12 cellular contexts compared by ENCODE assay signal in the genomic region with DNA sequence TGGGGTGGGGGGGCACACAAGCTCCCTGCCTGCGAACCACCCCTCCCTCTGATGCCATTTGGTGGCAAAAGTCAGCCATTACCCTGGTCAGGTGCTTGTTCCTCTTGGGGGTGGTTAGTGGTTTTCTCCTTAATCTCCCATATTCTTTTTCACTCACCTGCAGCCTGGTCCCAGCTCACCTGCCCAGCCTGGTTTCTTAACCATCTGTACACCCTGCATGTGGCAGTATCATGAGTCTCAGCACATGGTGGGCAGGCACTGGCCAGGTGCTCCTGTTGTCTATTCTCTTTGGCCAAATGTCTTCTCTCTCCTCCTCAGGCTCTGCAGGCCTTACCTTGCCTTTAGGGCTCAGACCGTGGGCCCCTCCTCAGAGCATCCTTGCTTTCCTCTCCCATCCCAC. TPM values are rescaled to one million over a fixed set of nuclear protein-coding genes. Genes with fewer than 3 reads are reported as not detected.
DNase-seq lines count a peak whose midpoint lies in the region; ATAC-seq and TF ChIP-seq lines count a peak whose summit lies in the region.
"Had no signal": no experiment of that assay in that cellular context is flagged by ENCODE, and none has a peak within 500 bp of the region (broad histone marks: within the 10 kb centered on the region; RNA-seq: fewer than 3 reads in every experiment).

No MANE protein-coding gene starts in this region.

- ATAC-seq in gastrocnemius medialis (no peak), GM19455 (IDR thresholded peaks at IDR 0.05; ENCODE audit: unreplicated experiment) (no peak)

- no peaks in the 10 kb centered on the region for H3K27me3 Mint-ChIP-seq in T-helper 2 cell treated with Interferon-gamma antibody and Interleukin-4, amounts not matched to agents 5 μg/mL and 100 μg/mL, for 36 hours (ENCODE audit: low read depth)

- no peak for TF ChIP-seq POLR2A in gastrocnemius medialis (IDR thresholded peaks at IDR 0.05)

- peaks cover 76% of the 10 kb centered on the region for H3K4me1 Mint-ChIP-seq in T-helper 2 cell treated with Interferon-gamma antibody and Interleukin-4, amounts not matched to agents 5 μg/mL and 100 μg/mL, for 36 hours (ENCODE audit: low read depth)

- H2AFZ ChIP-seq in PC-9, result no peak overlapping the region

- H3K27ac Mint-ChIP-seq in T-helper 2 cell treated with Interferon-gamma antibody and Interleukin-4, amounts not matched to agents 5 μg/mL and 100 μg/mL, for 36 hours, result peak overlapping the region; percentile 100
- H3K27ac Mint-ChIP-seq: mesothelial cell of epicardium had no signal

- peaks cover 50% of the 10 kb centered on the region for H3K79me2 ChIP-seq in PC-9 (ENCODE audit: low read depth)

- peaks cover 5% of the 10 kb centered on the region for H3K36me3 ChIP-seq in PC-9 (ENCODE audit: low read depth)
- peaks cover 0 to 6% of the 10 kb centered on the region in 2 donors for H3K36me3 ChIP-seq in duodenal mucosa (ENCODE audit: control insufficient read depth in 1 of 2, insufficient read depth in 2 of 2, low read length in 2 of 2)
- H3K36me3 ChIP-seq in gastrocnemius medialis, result no peaks in the 10 kb centered on the region
- no peaks in the 10 kb centered on the region for H3K36me3 ChIP-seq in WERI-Rb-1

- in situ Hi-C loops in gastrocnemius medialis (cut with MboI; ENCODE audit: low sequenced_read_pairs in 4 of 4), result no loop called here

- H4K20me1 ChIP-seq in PC-9 (ENCODE audit: insufficient read depth), result no peaks in the 10 kb centered on the region

- intact Hi-C loops in PC-9 (cut with micrococcal nuclease; ENCODE audit: unreplicated experiment), result no loop called here
- intact Hi-C loops in gastrocnemius medialis (cut with DNase I; ENCODE audit: low total_unique reads), result no loop called here

- POLR2A ChIA-PET in PC-9 (lab: Charles Lee; ENCODE audit: unreplicated experiment), result no interaction called here

- BruUV-seq in PC-9 (replicated peaks; lab: Mats Ljungman, UMichigan), result no TSS peak

- H3F3A ChIP-seq in PC-9 (ENCODE audit: insufficient read depth, low read depth), result peaks cover 78% of the 10 kb centered on the region

- H3K9me3 Mint-ChIP-seq in T-helper 2 cell treated with Interferon-gamma antibody and Interleukin-4, amounts not matched to agents 5 μg/mL and 100 μg/mL, for 36 hours, result no peaks in the 10 kb centered on the region
- H3K9me3 Mint-ChIP-seq: mesothelial cell of epicardium had no signal

- H3K27ac ChIP-seq in PC-9, result peak overlapping the region; percentile 96
- H3K27ac ChIP-seq in duodenal mucosa (ENCODE audit: low read depth, low read length), result peak overlapping the region; percentile 86
- peak overlapping the region; percentile 85 to 94 (median 92) for H3K27ac ChIP-seq in gastrocnemius medialis
- H3K27ac ChIP-seq in WERI-Rb-1, result no peak overlapping the region

- H3K4me1 ChIP-seq in PC-9 (replicated peaks; ENCODE audit: insufficient read depth) (peaks cover 81% of the 10 kb centered on the region), duodenal mucosa (ENCODE audit: control insufficient read depth in 1 of 2, insufficient read depth in 2 of 2, low read length in 2 of 2) (peaks cover 79 to 81% of the 10 kb centered on the region in 2 donors), gastrocnemius medialis (peaks cover 80 to 89% of the 10 kb centered on the region in 2 donors)

- no peak for DNase-seq in T-helper 2 cell treated with Interferon-gamma antibody and Interleukin-4, amounts not matched to agents 5 μg/mL and 100 μg/mL, for 36 hours (ENCODE audit: low spot score)
- DNase-seq in T-helper 2 cell (no peak), PC-9 (no peak), gastrocnemius medialis (no peak), WERI-Rb-1 (no peak), NCI-H1092 (lab: John Stamatoyannopoulos, UW) (no peak)
- DNase-seq: 8988T; activated effector memory CD4-positive, alpha-beta T cell treated with anti-CD3 and anti-CD28 coated beads, Interleukin-2, amount 50 U/mL, for 16 hours; NCI-H1436 treated with DMSO at 0.1 percent for 48 hours had no signal

- CTCF ChIA-PET in PC-9 (lab: Charles Lee), result no interaction called here

- H3K27me3 ChIP-seq in PC-9 (ENCODE audit: insufficient read depth, low read depth) (no peaks in the 10 kb centered on the region), duodenal mucosa (ENCODE audit: control insufficient read depth in 1 of 2, insufficient read depth in 2 of 2, low read length in 2 of 2) (no peaks in the 10 kb centered on the region), gastrocnemius medialis (no peaks in the 10 kb centered on the region), WERI-Rb-1 (ENCODE audit: insufficient read depth, low read depth, severe bottlenecking) (no peaks in the 10 kb centered on the region)

- peaks cover 53% of the 10 kb centered on the region for H3K36me3 Mint-ChIP-seq in T-helper 2 cell treated with Interferon-gamma antibody and Interleukin-4, amounts not matched to agents 5 μg/mL and 100 μg/mL, for 36 hours (ENCODE audit: low read depth)

- H3K9me3 ChIP-seq in PC-9 (ENCODE audit: insufficient read depth, low read depth) (no peaks in the 10 kb centered on the region), duodenal mucosa (ENCODE audit: control insufficient read depth in 1 of 2, low read length in 2 of 2) (no peaks in the 10 kb centered on the region), gastrocnemius medialis (no peaks in the 10 kb centered on the region), WERI-Rb-1 (ENCODE audit: severe bottlenecking) (no peaks in the 10 kb centered on the region)

- H3K4me2 ChIP-seq in PC-9, result peak overlapping the region; percentile 67

- TF ChIP-seq CTCF in PC-9 (conservative IDR thresholded peaks at IDR 0.05), result no peak
- TF ChIP-seq CTCF in gastrocnemius medialis (IDR thresholded peaks at IDR 0.05 in 4 of 5, conservative IDR thresholded peaks at IDR 0.05 in 1 of 5), result no peak
- no peak for TF ChIP-seq CTCF in WERI-Rb-1 (IDR thresholded peaks at IDR 0.05; ENCODE audit: low read depth, low read length)

- H3K4me3 ChIP-seq in PC-9 (no peak overlapping the region), duodenal mucosa (ENCODE audit: low read depth in 1 of 2, low read length in 2 of 2) (peak overlapping the region in 1 of 2 donors; percentile 5), gastrocnemius medialis (no peak overlapping the region), WERI-Rb-1 (ENCODE audit: low read depth, low read length) (no peak overlapping the region)

- H3K9me2 ChIP-seq in PC-9 (ENCODE audit: insufficient read depth), result no peaks in the 10 kb centered on the region

- peak overlapping the region in 1 of 2 donors; percentile 50 for H3K9ac ChIP-seq in duodenal mucosa (ENCODE audit: low read depth in 1 of 2, low read length in 2 of 2)

- H3K4me3 Mint-ChIP-seq in T-helper 2 cell treated with Interferon-gamma antibody and Interleukin-4, amounts not matched to agents 5 μg/mL and 100 μg/mL, for 36 hours, result peak overlapping the region; percentile 17
- H3K4me3 Mint-ChIP-seq: mesothelial cell of epicardium had no signal

RNA-seq across cellular contexts. Expression of a gene that starts 30.5 kb away (rescaled TPM):
- total RNA-seq in PC-9 (2021), result 93.6 and 135 TPM in 2 replicates
- total RNA-seq in gastrocnemius medialis, result 100 to 1,000 TPM; 224 to 462 (median 396) TPM

RNA-seq across cellular contexts. Expression of a gene that starts 54.9 kb away (rescaled TPM):
- 134 and 161 TPM in 2 replicates for total RNA-seq in PC-9 (2021)
- total RNA-seq in gastrocnemius medialis, result 100 to 1,000 TPM in 3 of 4 donors, 10 to 100 TPM in 1; 85.8 to 162 (median 101) TPM
